Comparison of ENCODE assay signal across 1 cellular context in the genomic region with DNA sequence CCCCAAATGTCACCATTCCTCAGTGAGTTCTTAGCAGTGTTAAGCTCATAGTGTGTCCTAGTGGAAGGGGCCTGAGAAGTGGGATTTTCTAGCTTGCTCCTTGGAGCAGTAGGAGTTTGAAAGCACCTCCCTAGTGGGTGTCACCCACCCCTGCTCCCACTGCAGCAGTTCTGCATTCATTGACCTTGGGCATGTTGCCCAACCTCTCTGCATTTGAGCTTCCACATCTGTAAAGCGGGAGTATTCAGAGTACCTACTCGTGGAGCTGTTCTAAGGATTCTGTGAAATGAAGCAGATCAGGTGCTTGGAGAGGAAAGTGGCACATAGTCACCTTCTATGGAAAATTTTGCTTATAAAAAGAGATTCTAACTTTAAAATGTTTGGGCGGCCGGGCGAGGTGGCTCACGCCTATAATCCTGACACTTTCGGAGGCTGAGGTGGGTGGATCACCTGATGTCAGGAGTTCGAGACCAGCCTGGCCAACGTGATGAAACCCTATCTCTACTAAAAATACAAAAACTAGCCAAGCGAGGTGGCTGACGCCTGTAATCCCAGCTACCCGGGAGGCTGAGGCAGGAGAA.
TF ChIP-seq lines count a peak whose summit lies in the region.

No MANE protein-coding gene starts in this region.

TF ChIP-seq in K562, 482 proteins besides CTCF, POLR2A, EP300 and RAD21 (continued from another document):
- TF ChIP-seq NR2C1 (IDR thresholded peaks at IDR 0.05): no peak
- TF ChIP-seq NR2C1 (tag; IDR thresholded peaks at IDR 0.05): no peak
- TF ChIP-seq, protein P1, sequence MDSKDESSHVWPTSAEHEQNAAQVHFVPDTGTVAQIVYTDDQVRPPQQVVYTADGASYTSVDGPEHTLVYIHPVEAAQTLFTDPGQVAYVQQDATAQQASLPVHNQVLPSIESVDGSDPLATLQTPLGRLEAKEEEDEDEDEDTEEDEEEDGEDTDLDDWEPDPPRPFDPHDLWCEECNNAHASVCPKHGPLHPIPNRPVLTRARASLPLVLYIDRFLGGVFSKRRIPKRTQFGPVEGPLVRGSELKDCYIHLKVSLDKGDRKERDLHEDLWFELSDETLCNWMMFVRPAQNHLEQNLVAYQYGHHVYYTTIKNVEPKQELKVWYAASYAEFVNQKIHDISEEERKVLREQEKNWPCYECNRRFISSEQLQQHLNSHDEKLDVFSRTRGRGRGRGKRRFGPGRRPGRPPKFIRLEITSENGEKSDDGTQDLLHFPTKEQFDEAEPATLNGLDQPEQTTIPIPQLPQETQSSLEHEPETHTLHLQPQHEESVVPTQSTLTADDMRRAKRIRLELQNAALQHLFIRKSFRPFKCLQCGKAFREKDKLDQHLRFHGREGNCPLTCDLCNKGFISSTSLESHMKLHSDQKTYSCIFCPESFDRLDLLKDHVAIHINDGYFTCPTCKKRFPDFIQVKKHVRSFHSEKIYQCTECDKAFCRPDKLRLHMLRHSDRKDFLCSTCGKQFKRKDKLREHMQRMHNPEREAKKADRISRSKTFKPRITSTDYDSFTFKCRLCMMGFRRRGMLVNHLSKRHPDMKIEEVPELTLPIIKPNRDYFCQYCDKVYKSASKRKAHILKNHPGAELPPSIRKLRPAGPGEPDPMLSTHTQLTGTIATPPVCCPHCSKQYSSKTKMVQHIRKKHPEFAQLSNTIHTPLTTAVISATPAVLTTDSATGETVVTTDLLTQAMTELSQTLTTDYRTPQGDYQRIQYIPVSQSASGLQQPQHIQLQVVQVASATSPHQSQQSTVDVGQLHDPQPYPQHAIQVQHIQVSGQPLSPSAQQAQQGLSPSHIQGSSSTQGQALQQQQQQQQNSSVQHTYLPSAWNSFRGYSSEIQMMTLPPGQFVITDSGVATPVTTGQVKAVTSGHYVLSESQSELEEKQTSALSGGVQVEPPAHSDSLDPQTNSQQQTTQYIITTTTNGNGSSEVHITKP (IDR thresholded peaks at IDR 0.05; ENCODE audit: partially characterized antibody): no peak
- TF ChIP-seq KDM5B (IDR thresholded peaks at IDR 0.05; ENCODE audit: insufficient replicate concordance, low read depth, low read length): no peak
- TF ChIP-seq ESRRB (CRISPR knock-in tag; IDR thresholded peaks at IDR 0.05; ENCODE audit: borderline replicate concordance): no peak
- TF ChIP-seq, protein P2, sequence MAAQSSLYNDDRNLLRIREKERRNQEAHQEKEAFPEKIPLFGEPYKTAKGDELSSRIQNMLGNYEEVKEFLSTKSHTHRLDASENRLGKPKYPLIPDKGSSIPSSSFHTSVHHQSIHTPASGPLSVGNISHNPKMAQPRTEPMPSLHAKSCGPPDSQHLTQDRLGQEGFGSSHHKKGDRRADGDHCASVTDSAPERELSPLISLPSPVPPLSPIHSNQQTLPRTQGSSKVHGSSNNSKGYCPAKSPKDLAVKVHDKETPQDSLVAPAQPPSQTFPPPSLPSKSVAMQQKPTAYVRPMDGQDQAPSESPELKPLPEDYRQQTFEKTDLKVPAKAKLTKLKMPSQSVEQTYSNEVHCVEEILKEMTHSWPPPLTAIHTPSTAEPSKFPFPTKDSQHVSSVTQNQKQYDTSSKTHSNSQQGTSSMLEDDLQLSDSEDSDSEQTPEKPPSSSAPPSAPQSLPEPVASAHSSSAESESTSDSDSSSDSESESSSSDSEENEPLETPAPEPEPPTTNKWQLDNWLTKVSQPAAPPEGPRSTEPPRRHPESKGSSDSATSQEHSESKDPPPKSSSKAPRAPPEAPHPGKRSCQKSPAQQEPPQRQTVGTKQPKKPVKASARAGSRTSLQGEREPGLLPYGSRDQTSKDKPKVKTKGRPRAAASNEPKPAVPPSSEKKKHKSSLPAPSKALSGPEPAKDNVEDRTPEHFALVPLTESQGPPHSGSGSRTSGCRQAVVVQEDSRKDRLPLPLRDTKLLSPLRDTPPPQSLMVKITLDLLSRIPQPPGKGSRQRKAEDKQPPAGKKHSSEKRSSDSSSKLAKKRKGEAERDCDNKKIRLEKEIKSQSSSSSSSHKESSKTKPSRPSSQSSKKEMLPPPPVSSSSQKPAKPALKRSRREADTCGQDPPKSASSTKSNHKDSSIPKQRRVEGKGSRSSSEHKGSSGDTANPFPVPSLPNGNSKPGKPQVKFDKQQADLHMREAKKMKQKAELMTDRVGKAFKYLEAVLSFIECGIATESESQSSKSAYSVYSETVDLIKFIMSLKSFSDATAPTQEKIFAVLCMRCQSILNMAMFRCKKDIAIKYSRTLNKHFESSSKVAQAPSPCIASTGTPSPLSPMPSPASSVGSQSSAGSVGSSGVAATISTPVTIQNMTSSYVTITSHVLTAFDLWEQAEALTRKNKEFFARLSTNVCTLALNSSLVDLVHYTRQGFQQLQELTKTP (IDR thresholded peaks at IDR 0.05; ENCODE audit: low read depth in 1 of 2, partially characterized antibody in 2 of 2): no peak
- no peak for TF ChIP-seq CCNT2 (IDR thresholded peaks at IDR 0.05; ENCODE audit: borderline replicate concordance, extremely low read depth, insufficient read length, low read depth, low read length)
- no peak for TF ChIP-seq CSDE1 (IDR thresholded peaks at IDR 0.05)
- TF ChIP-seq ZNF263 (CRISPR knock-in tag; IDR thresholded peaks at IDR 0.05; ENCODE audit: borderline replicate concordance): no peak
- no peak for TF ChIP-seq RBM39 (optimal IDR thresholded peaks at IDR 0.05; ENCODE audit: low read depth, low read length)
- TF ChIP-seq OTX1 (CRISPR knock-in tag; IDR thresholded peaks at IDR 0.05): no peak
- no peak for TF ChIP-seq GTF2F1 (IDR thresholded peaks at IDR 0.05; ENCODE audit: low read depth, low read length)
- TF ChIP-seq LCOR (CRISPR knock-in tag; IDR thresholded peaks at IDR 0.05): no peak
- no peak for TF ChIP-seq ZNF551 (CRISPR knock-in tag; IDR thresholded peaks at IDR 0.05)
- no peak for TF ChIP-seq CAMTA2 (CRISPR knock-in tag; conservative IDR thresholded peaks at IDR 0.05)
TF ChIP-seq in K562: peak in this region for 0.
